Comparison of ENCODE assay signal across 1 cellular context in genomic region chr19:46890423-46891170, GRCh38.
A peak's percentile ranks its signal among the peaks of the same experiment; 100 is the strongest.
TF ChIP-seq lines count a peak whose summit lies in the region.

No MANE protein-coding gene starts in this region.

TF ChIP-seq in HepG2, 621 proteins besides CTCF, POLR2A, EP300 and RAD21 (continued from another document and continues in another):
- TF ChIP-seq ZBTB44 (CRISPR knock-in tag; IDR thresholded peaks at IDR 0.05): no peak
- TF ChIP-seq ELF3 (CRISPR knock-in tag; IDR thresholded peaks at IDR 0.05): peak; percentile 81
- TF ChIP-seq PREB (CRISPR knock-in tag; IDR thresholded peaks at IDR 0.05): no peak
- TF ChIP-seq SIX1 (CRISPR knock-in tag; IDR thresholded peaks at IDR 0.05; ENCODE audit: borderline replicate concordance): peak; percentile 57; the same call in 1 of the 2 replicates
- no peak for TF ChIP-seq ZBTB46 (CRISPR knock-in tag; IDR thresholded peaks at IDR 0.05; ENCODE audit: borderline replicate concordance)
- 0 out of 2 replicates have a peak, but pooled peaks have one; percentile 26 for TF ChIP-seq ZIK1 (CRISPR knock-in tag; IDR thresholded peaks at IDR 0.05; ENCODE audit: borderline replicate concordance, low read depth)
- no peak for TF ChIP-seq REXO4 (CRISPR knock-in tag; IDR thresholded peaks at IDR 0.05; ENCODE audit: borderline replicate concordance)
- TF ChIP-seq HNF1A (IDR thresholded peaks at IDR 0.05; ENCODE audit: low read depth): peak; percentile 37; the same call in 1 of the 2 replicates
- peak; percentile 57; the same call in 1 of the 2 replicates for TF ChIP-seq HNF1A (CRISPR knock-in tag; IDR thresholded peaks at IDR 0.05; ENCODE audit: borderline replicate concordance)
- no peak for TF ChIP-seq KLF15 (CRISPR knock-in tag; IDR thresholded peaks at IDR 0.05; ENCODE audit: borderline replicate concordance)
- no peak for TF ChIP-seq MYNN (CRISPR knock-in tag; IDR thresholded peaks at IDR 0.05; ENCODE audit: low read depth)
- no peak for TF ChIP-seq SNRNP70 (IDR thresholded peaks at IDR 0.05; ENCODE audit: low read depth, low read length)
- TF ChIP-seq ZNF224 (CRISPR knock-in tag; IDR thresholded peaks at IDR 0.05): no peak
- TF ChIP-seq THAP8 (CRISPR knock-in tag; IDR thresholded peaks at IDR 0.05; ENCODE audit: borderline replicate concordance): no peak
- peak; percentile 49; the same call in 1 of the 2 replicates for TF ChIP-seq ZBTB43 (CRISPR knock-in tag; conservative IDR thresholded peaks at IDR 0.05)
- peak; percentile 61; the same call in 1 of the 2 replicates for TF ChIP-seq ARID4A (CRISPR knock-in tag; IDR thresholded peaks at IDR 0.05; ENCODE audit: borderline replicate concordance)
- TF ChIP-seq ZBTB8A (CRISPR knock-in tag; IDR thresholded peaks at IDR 0.05; ENCODE audit: borderline replicate concordance, low read depth): no peak
- TF ChIP-seq ZNF678 (CRISPR knock-in tag; IDR thresholded peaks at IDR 0.05): no peak
- TF ChIP-seq ZNF275 (CRISPR knock-in tag; IDR thresholded peaks at IDR 0.05; ENCODE audit: borderline replicate concordance): peak; percentile 30; the same call in 1 of the 2 replicates
- no peak for TF ChIP-seq ZNF768 (CRISPR knock-in tag; IDR thresholded peaks at IDR 0.05)
- TF ChIP-seq TAF1 (CRISPR knock-in tag; IDR thresholded peaks at IDR 0.05): no peak
- no peak for TF ChIP-seq ZFYVE20 (CRISPR knock-in tag; IDR thresholded peaks at IDR 0.05; ENCODE audit: borderline replicate concordance, low read depth)
- TF ChIP-seq AKAP8 (CRISPR knock-in tag; IDR thresholded peaks at IDR 0.05): no peak
- TF ChIP-seq FOXP4 (CRISPR knock-in tag; IDR thresholded peaks at IDR 0.05): peak; percentile 93
- 0 out of 2 replicates have a peak, but pooled peaks have one; percentile 34 for TF ChIP-seq ZNF639 (CRISPR knock-in tag; conservative IDR thresholded peaks at IDR 0.05)
- no peak for TF ChIP-seq ZKSCAN5 (CRISPR knock-in tag; IDR thresholded peaks at IDR 0.05)
- TF ChIP-seq ZNF619 (CRISPR knock-in tag; IDR thresholded peaks at IDR 0.05): no peak
- 0 out of 2 replicates have a peak, but pooled peaks have one; percentile 66 for TF ChIP-seq SMAD3 (CRISPR knock-in tag; IDR thresholded peaks at IDR 0.05)
- TF ChIP-seq ZNF251 (CRISPR knock-in tag; IDR thresholded peaks at IDR 0.05): no peak
- TF ChIP-seq CSRNP2 (CRISPR knock-in tag; conservative IDR thresholded peaks at IDR 0.05; ENCODE audit: low read depth): no peak
- TF ChIP-seq KMT2B (CRISPR knock-in tag; IDR thresholded peaks at IDR 0.05): 0 out of 2 replicates have a peak, but pooled peaks have one; percentile 23
- no peak for TF ChIP-seq ZNF75D (CRISPR knock-in tag; IDR thresholded peaks at IDR 0.05; ENCODE audit: borderline replicate concordance)
- no peak for TF ChIP-seq KLF6 (CRISPR knock-in tag; IDR thresholded peaks at IDR 0.05)
